In genomic region chr15:48811325-48811938, GRCh38 we compare ENCODE assay signal across 8 cellular contexts. TPM values are rescaled to one million over a fixed set of nuclear protein-coding genes. Genes with fewer than 3 reads are reported as not detected.
DNase-seq lines count a peak whose midpoint lies in the region; ATAC-seq and TF ChIP-seq lines count a peak whose summit lies in the region.

No MANE protein-coding gene starts in this region.

- H3K36me3 Mint-ChIP-seq in activated T-helper 1 cell treated with anti-CD3 and anti-CD28 coated beads, Interleukin-12 subunit alpha, Interleukin-12 subunit beta, Interleukin-2, Interleukin-4 antibody, amounts not matched to agents 30 ng/mL and 10 ng/mL and 1 ng/mL, durations not matched to agents 14 hours and 24 hours and 36 hours (ENCODE audit: low read depth) = peaks cover 1% of the 10 kb centered on the region
- H3K36me3 Mint-ChIP-seq in immature natural killer cell = no peaks in the 10 kb centered on the region

- H3K9me3 ChIP-seq in A673 (ENCODE audit: low read depth, low read length, poor library complexity, severe bottlenecking) = no peaks in the 10 kb centered on the region
- H3K9me3 ChIP-seq in HAP-1 = no peaks in the 10 kb centered on the region

- H3K4me3 ChIP-seq in A673 (ENCODE audit: low read depth, low read length, poor library complexity, severe bottlenecking) = peak overlapping the region; percentile 83
- H3K4me3 ChIP-seq in HAP-1 = peak overlapping the region; percentile 87

- peak; percentile 20; the same call in 1 of the 2 replicates for TF ChIP-seq CTCF in A673 (conservative IDR thresholded peaks at IDR 0.05; ENCODE audit: low read depth, low read length)

- H3K27me3 Mint-ChIP-seq in activated T-helper 1 cell treated with anti-CD3 and anti-CD28 coated beads, Interleukin-12 subunit alpha, Interleukin-12 subunit beta, Interleukin-2, Interleukin-4 antibody, amounts not matched to agents 30 ng/mL and 10 ng/mL and 1 ng/mL, durations not matched to agents 14 hours and 24 hours and 36 hours (ENCODE audit: insufficient read depth) = peaks cover 15% of the 10 kb centered on the region
- H3K27me3 Mint-ChIP-seq in immature natural killer cell (ENCODE audit: low read depth in 3 of 3) = peaks cover 2 to 3% (median 2%) of the 10 kb centered on the region in 3 donors
- peaks cover 16% of the 10 kb centered on the region for H3K27me3 Mint-ChIP-seq in stimulated activated naive CD8-positive, alpha-beta T cell treated with anti-CD3 and anti-CD28 coated beads, Interleukin-15, amount 100 ng/mL, for 72 hours

- BruUV-seq in A673 (replicated peaks; lab: Mats Ljungman, UMichigan) = no TSS peak

- POLR2A ChIA-PET in A673 (lab: Charles Lee; ENCODE audit: low non-redundant PET) = interaction anchor here (0.6 kb wide), 1 partner anchor 50 kb away, joined by 4 read pairs; no protein-coding TSS in a partner anchor

- peak overlapping the region; percentile 97 for H3K4me3 Mint-ChIP-seq in activated T-helper 1 cell treated with anti-CD3 and anti-CD28 coated beads, Interleukin-12 subunit alpha, Interleukin-12 subunit beta, Interleukin-2, Interleukin-4 antibody, amounts not matched to agents 30 ng/mL and 10 ng/mL and 1 ng/mL, durations not matched to agents 14 hours and 24 hours and 36 hours
- peak overlapping the region; percentile 84 to 91 (median 91) for H3K4me3 Mint-ChIP-seq in immature natural killer cell
- peak overlapping the region; percentile 96 to 99 for H3K4me3 Mint-ChIP-seq in stimulated activated naive CD8-positive, alpha-beta T cell treated with anti-CD3 and anti-CD28 coated beads, Interleukin-15, amount 100 ng/mL, for 72 hours

- CTCF ChIA-PET in A673 (lab: Charles Lee) = interaction anchor here (1.0 to 1.2 kb wide), 2 partner anchors 10 to 1334 kb away, joined by 3 to 4 read pairs; no protein-coding TSS in a partner anchor

- no peaks in the 10 kb centered on the region for H3K9me3 Mint-ChIP-seq in activated T-helper 1 cell treated with anti-CD3 and anti-CD28 coated beads, Interleukin-12 subunit alpha, Interleukin-12 subunit beta, Interleukin-2, Interleukin-4 antibody, amounts not matched to agents 30 ng/mL and 10 ng/mL and 1 ng/mL, durations not matched to agents 14 hours and 24 hours and 36 hours
- H3K9me3 Mint-ChIP-seq in immature natural killer cell = no peaks in the 10 kb centered on the region
- no peaks in the 10 kb centered on the region for H3K9me3 Mint-ChIP-seq in stimulated activated naive CD8-positive, alpha-beta T cell treated with anti-CD3 and anti-CD28 coated beads, Interleukin-15, amount 100 ng/mL, for 72 hours

- DNase-seq in A673 (ENCODE audit: low spot score) = peak; percentile 16
- peak in 1 of 2 experiments; percentile 16 for DNase-seq in HAP-1 (ENCODE audit: low spot score in 2 of 2)
- no peak for DNase-seq in activated T-helper 1 cell treated with anti-CD3 and anti-CD28 coated beads, Interleukin-12 subunit alpha, Interleukin-12 subunit beta, Interleukin-2, Interleukin-4 antibody, amounts not matched to agents 30 ng/mL and 10 ng/mL and 1 ng/mL, durations not matched to agents 14 hours and 24 hours and 36 hours (ENCODE audit: low spot score)
- DNase-seq in immature natural killer cell = no peak
- DNase-seq in stimulated activated naive CD8-positive, alpha-beta T cell treated with anti-CD3 and anti-CD28 coated beads, Interleukin-15, amount 100 ng/mL, for 72 hours = no peak
- DNase-seq in glomerular visceral epithelial cell (ENCODE audit: extremely low spot score) = no peak
- no peak for DNase-seq in CD1c-positive myeloid dendritic cell (ENCODE audit: extremely low spot score)

- ATAC-seq in stimulated activated naive CD8-positive, alpha-beta T cell treated with anti-CD3 and anti-CD28 coated beads, Interleukin-15, amount 100 ng/mL, for 72 hours = no peak
- ATAC-seq in GM19035 (IDR thresholded peaks at IDR 0.05; ENCODE audit: unreplicated experiment) = no peak

- H3K4me1 ChIP-seq in A673 (ENCODE audit: insufficient read depth, low read length, poor library complexity, severe bottlenecking) = peaks cover 21% of the 10 kb centered on the region
- peaks cover 21% of the 10 kb centered on the region for H3K4me1 ChIP-seq in HAP-1

- in situ Hi-C loops in HAP-1 (cut with MboI; ENCODE audit: low sequenced_read_pairs) = no loop called here

- H3K36me3 ChIP-seq in A673 (ENCODE audit: insufficient read depth, low read length, poor library complexity, severe bottlenecking) = no peaks in the 10 kb centered on the region
- H3K36me3 ChIP-seq in HAP-1 (replicated peaks) = no peaks in the 10 kb centered on the region

- peaks cover 36% of the 10 kb centered on the region for H3K4me1 Mint-ChIP-seq in activated T-helper 1 cell treated with anti-CD3 and anti-CD28 coated beads, Interleukin-12 subunit alpha, Interleukin-12 subunit beta, Interleukin-2, Interleukin-4 antibody, amounts not matched to agents 30 ng/mL and 10 ng/mL and 1 ng/mL, durations not matched to agents 14 hours and 24 hours and 36 hours (ENCODE audit: low read depth)
- H3K4me1 Mint-ChIP-seq in immature natural killer cell = peaks cover 17 to 28% of the 10 kb centered on the region in 2 donors
- peaks cover 34% of the 10 kb centered on the region for H3K4me1 Mint-ChIP-seq in stimulated activated naive CD8-positive, alpha-beta T cell treated with anti-CD3 and anti-CD28 coated beads, Interleukin-15, amount 100 ng/mL, for 72 hours

- no peak overlapping the region for H3K27ac Mint-ChIP-seq in activated T-helper 1 cell treated with anti-CD3 and anti-CD28 coated beads, Interleukin-12 subunit alpha, Interleukin-12 subunit beta, Interleukin-2, Interleukin-4 antibody, amounts not matched to agents 30 ng/mL and 10 ng/mL and 1 ng/mL, durations not matched to agents 14 hours and 24 hours and 36 hours
- H3K27ac Mint-ChIP-seq in immature natural killer cell = peak overlapping the region; percentile 48 to 90 (median 68)
- no peak overlapping the region for H3K27ac Mint-ChIP-seq in stimulated activated naive CD8-positive, alpha-beta T cell treated with anti-CD3 and anti-CD28 coated beads, Interleukin-15, amount 100 ng/mL, for 72 hours

- intact Hi-C loops in A673 (cut with micrococcal nuclease; ENCODE audit: unreplicated experiment) = loop anchor here (5.0 kb wide), 1 partner anchor 41 kb away; no protein-coding TSS in a partner anchor
- intact Hi-C loops in activated T-helper 1 cell treated with anti-CD3 and anti-CD28 coated beads, Interleukin-12 subunit alpha, Interleukin-12 subunit beta, Interleukin-2, Interleukin-4 antibody, amounts not matched to agents 30 ng/mL and 10 ng/mL and 1 ng/mL, durations not matched to agents 14 hours and 24 hours and 36 hours (cut with micrococcal nuclease) = loop anchor here (1.0 to 2.0 kb wide), 7 partner anchors 67 to 809 kb away; partner anchors contain the start of genes COPS2, DUT, EID1 and FAM227B

- no peaks in the 10 kb centered on the region for H3K27me3 ChIP-seq in A673 (replicated peaks; ENCODE audit: insufficient read depth, low read depth, low read length, poor library complexity)
- H3K27me3 ChIP-seq in HAP-1 (ENCODE audit: low read depth) = no peaks in the 10 kb centered on the region

- H3K27ac ChIP-seq in A673 (ENCODE audit: low read depth, low read length, poor library complexity, severe bottlenecking) = no peak overlapping the region

RNA-seq across cellular contexts. Expression of gene CEP152, which starts 0.6 kb away (rescaled TPM):
- 31.6 and 33.7 TPM in 2 replicates for total RNA-seq in A673 (2021)
- 27.3 and 28.0 TPM in 2 replicates for total RNA-seq in activated T-helper 1 cell treated with anti-CD3 and anti-CD28 coated beads, Interleukin-12 subunit alpha, Interleukin-12 subunit beta, Interleukin-2, Interleukin-4 antibody, amounts not matched to agents 30 ng/mL and 10 ng/mL and 1 ng/mL, durations not matched to agents 14 hours and 24 hours and 36 hours
- 1 to 10 TPM; 1.1 to 8.2 (median 2.8) TPM for polyA plus RNA-seq in immature natural killer cell

Comparison
In these comparisons a context has a peak if more than half of its experiments do, and no peak if none do; other contexts are left out.
1. H3K27ac Mint-ChIP-seq: peak in immature natural killer cell (6 of 6); none in activated T-helper 1 cell treated with anti-CD3 and anti-CD28 coated beads, Interleukin-12 subunit alpha, Interleukin-12 subunit beta, Interleukin-2, Interleukin-4 antibody, amounts not matched to agents 30 ng/mL and 10 ng/mL and 1 ng/mL, durations not matched to agents 14 hours and 24 hours and 36 hours (single experiment) and stimulated activated naive CD8-positive, alpha-beta T cell treated with anti-CD3 and anti-CD28 coated beads, Interleukin-15, amount 100 ng/mL, for 72 hours (0 of 2).
2. Peak in every context shown above with its lines, with median percentiles within 50 percentile points of each other: H3K4me3 Mint-ChIP-seq.